ENCODE assay signal across 13 cellular contexts in the genomic region with DNA sequence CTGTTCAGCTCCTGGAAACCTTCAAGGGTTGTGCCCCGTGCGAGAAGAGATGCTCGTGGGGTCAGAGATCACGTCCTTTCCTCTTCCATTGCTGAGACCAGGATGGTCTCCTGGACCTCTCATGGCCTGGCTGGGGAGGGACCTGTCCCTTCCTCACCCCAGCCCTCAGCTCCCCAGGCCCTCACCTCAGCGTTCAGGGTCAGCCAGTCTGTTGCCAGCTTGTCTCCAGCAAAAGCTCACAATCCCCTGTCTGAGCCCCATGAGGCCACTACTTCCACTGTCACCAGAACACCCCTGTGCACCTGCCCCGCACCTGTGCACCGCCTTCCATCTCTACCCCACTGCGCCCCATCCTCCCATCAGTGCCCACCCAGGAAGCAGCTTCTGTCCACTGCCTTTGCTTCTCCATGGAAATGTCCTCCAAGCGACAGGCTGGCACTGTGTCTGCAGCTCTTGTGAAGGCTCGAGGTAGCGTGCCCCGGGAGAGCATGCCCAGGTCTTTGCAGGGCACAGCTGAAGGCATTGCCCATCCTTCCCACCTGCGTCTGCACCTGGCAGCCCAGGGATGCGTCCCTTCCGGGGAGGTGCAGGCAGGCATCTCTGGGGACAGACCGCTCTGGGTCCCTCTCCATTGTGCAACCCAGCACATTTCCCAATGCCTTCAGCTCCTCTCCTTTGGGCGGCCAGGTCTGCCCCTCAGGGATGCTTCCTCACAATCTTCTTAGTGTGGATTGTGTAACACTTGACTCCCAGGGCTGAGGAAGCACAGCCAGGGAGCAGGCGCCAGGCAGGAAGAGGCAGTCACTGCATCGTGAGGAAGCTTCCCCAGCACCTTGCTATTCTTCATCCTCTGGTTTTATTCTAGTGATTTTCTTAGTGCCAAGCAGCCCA.
DNase-seq lines count a peak whose midpoint lies in the region; ATAC-seq lines count a peak whose summit lies in the region.
"Had no signal": no experiment of that assay in that cellular context is flagged by ENCODE, and none has a peak within 500 bp of the region (broad histone marks: within the 10 kb centered on the region; RNA-seq: fewer than 3 reads in every experiment).

No MANE protein-coding gene starts in this region.

- DNase-seq in DMS79 treated with DMSO at 0.1 percent for 48 hours (lab: John Stamatoyannopoulos, UW) = peak; percentile 20
- DNase-seq in DMS79 (lab: John Stamatoyannopoulos, UW) = no peak
- DNase-seq in SKM-1 treated with dmso at 0.1 percent for 144 hours (lab: John Stamatoyannopoulos, UW; ENCODE audit: unreplicated experiment) = peak; percentile 9
- DNase-seq in left lobe of liver (ENCODE audit: low spot score) = peak; percentile 33
- DNase-seq in superior temporal gyrus (ENCODE audit: extremely low spot score) = no peak
- no peak for DNase-seq in immature natural killer cell
- DNase-seq in LoVo (ENCODE audit: low spot score) = no peak
- DNase-seq: HFFc6 had no signal

- H3K27me3 Mint-ChIP-seq in immature natural killer cell (ENCODE audit: low read depth in 3 of 3) = peaks cover 0 to 2% (median 0%) of the 10 kb centered on the region in 3 donors
- H3K27me3 Mint-ChIP-seq: CD4-positive, alpha-beta T cell had no signal

- H3K4me3 Mint-ChIP-seq in immature natural killer cell = no peak overlapping the region
- H3K4me3 Mint-ChIP-seq: CD4-positive, alpha-beta T cell; HFFc6; neural crest cell had no signal

- H3K9me3 Mint-ChIP-seq in immature natural killer cell = no peaks in the 10 kb centered on the region
- H3K9me3 Mint-ChIP-seq: CD4-positive, alpha-beta T cell; neural crest cell had no signal

- no peak overlapping the region for H3K27ac Mint-ChIP-seq in immature natural killer cell
- H3K27ac Mint-ChIP-seq: CD4-positive, alpha-beta T cell; HFFc6 had no signal

- no peaks in the 10 kb centered on the region for H3K36me3 Mint-ChIP-seq in immature natural killer cell

- H3K27ac ChIP-seq in temporal lobe (ENCODE audit: low read depth, low read length) = peak overlapping the region; percentile 71
- H3K27ac ChIP-seq: 22Rv1, SJSA1 had no signal

- H3K4me1 Mint-ChIP-seq in immature natural killer cell = peaks cover 10 to 11% of the 10 kb centered on the region in 2 donors

- no peak for ATAC-seq in left lobe of liver

Comparison
In these comparisons a context has a peak if more than half of its experiments do, and no peak if none do; other contexts are left out.
1. DNase-seq: peak in DMS79 treated with DMSO at 0.1 percent for 48 hours (single experiment), SKM-1 treated with dmso at 0.1 percent for 144 hours (single experiment) and left lobe of liver (single experiment); none in DMS79 (single experiment), superior temporal gyrus (single experiment), immature natural killer cell (0 of 3) and LoVo (single experiment).